1 cellular context compared by ENCODE assay signal in the genomic region with DNA sequence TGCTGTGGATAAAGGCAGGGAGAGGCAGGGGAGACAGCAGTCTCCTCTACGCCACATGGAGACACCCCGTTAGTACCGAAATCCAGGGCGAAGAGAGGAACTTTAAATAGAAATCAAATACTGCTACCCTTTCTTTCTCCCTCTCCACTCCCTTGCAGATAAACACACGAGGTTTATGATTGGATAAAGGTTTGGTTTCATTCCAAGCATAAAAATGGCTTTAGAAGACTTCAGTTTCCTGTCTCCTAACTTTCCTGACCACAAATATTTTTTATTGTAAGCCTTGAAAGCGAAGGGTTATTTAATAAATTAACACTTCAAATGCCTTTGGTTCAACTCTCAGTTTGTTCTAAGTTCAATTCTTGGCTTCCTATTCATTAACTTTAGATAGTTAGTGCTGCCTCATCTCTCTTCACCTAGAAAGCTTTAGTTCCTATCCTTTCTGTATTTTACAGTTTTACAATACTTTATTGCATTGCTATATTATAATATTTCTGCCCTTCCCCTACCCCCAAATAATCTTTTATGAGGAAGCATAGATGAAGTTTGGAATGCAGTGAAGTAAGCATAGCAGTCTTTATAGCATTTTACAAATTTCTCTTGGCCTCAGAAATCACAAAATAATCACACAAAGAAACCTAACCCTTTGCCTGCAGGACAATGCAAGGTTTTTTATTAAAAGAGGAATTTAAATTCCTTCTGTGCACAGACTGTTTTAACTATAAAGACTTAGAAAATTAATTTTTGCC.
TF ChIP-seq lines count a peak whose summit lies in the region.

No MANE protein-coding gene starts in this region.

TF ChIP-seq in IMR-90, 13 proteins besides CTCF, POLR2A, EP300 and RAD21:
- TF ChIP-seq ELK1 (IDR thresholded peaks at IDR 0.05; ENCODE audit: borderline replicate concordance, low read depth, low read length) (no peak), RCOR1 (IDR thresholded peaks at IDR 0.05; ENCODE audit: insufficient replicate concordance, low read length) (no peak), SMC3 (IDR thresholded peaks at IDR 0.05; ENCODE audit: low read depth, low read length) (no peak), MAFK (IDR thresholded peaks at IDR 0.05; ENCODE audit: low read depth, low read length) (no peak), RFX5 (IDR thresholded peaks at IDR 0.05; ENCODE audit: low read depth, low read length) (no peak), CEBPB (IDR thresholded peaks at IDR 0.05; ENCODE audit: low read depth, low read length) (no peak), BHLHE40 (IDR thresholded peaks at IDR 0.05; ENCODE audit: low read depth, low read length) (no peak), MAZ (IDR thresholded peaks at IDR 0.05; ENCODE audit: borderline replicate concordance, low read depth, low read length) (no peak), NFE2L2 (IDR thresholded peaks at IDR 0.05; ENCODE audit: low read depth, low read length) (no peak)
- TF ChIP-seq, protein P1, sequence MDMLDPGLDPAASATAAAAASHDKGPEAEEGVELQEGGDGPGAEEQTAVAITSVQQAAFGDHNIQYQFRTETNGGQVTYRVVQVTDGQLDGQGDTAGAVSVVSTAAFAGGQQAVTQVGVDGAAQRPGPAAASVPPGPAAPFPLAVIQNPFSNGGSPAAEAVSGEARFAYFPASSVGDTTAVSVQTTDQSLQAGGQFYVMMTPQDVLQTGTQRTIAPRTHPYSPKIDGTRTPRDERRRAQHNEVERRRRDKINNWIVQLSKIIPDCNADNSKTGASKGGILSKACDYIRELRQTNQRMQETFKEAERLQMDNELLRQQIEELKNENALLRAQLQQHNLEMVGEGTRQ (IDR thresholded peaks at IDR 0.05; ENCODE audit: low read depth, low read length), result no peak
